Comparison of ENCODE assay signal across 1 cellular context in genomic region chr17:32259596-32259995, GRCh38.
TF ChIP-seq lines count a peak whose summit lies in the region.

No MANE protein-coding gene starts in this region.

TF ChIP-seq in A549, 52 proteins besides CTCF, POLR2A, EP300 and RAD21 (continued from another document):
- no peak for TF ChIP-seq GATA3 (IDR thresholded peaks at IDR 0.05; ENCODE audit: borderline replicate concordance)
